In genomic region chr12:45518516-45519235, GRCh38 we compare ENCODE assay signal across 10 cellular contexts.
DNase-seq lines count a peak whose midpoint lies in the region; ATAC-seq and TF ChIP-seq lines count a peak whose summit lies in the region.
"Had no signal": no experiment of that assay in that cellular context is flagged by ENCODE, and none has a peak within 500 bp of the region (broad histone marks: within the 10 kb centered on the region; RNA-seq: fewer than 3 reads in every experiment).

No MANE protein-coding gene starts in this region.

- POLR2A ChIA-PET in T-cell (lab: Charles Lee): interaction anchor here in 1 of 2 donors (0.7 kb wide), 1 partner anchor 209 kb away, joined by 3 read pairs; no protein-coding TSS in a partner anchor

- ATAC-seq in GM18511 (IDR thresholded peaks at IDR 0.05; ENCODE audit: unreplicated experiment) (peak; percentile 77), T-cell (replicated peaks in 1 of 4) (peak; percentile 94 to 99 (median 96)), GM19023 (IDR thresholded peaks at IDR 0.05; ENCODE audit: unreplicated experiment) (no peak)
- ATAC-seq: Panc1 had no signal

- H3K9me3 Mint-ChIP-seq in T-cell (peaks cover 0 to 12% (median 8%) of the 10 kb centered on the region in 3 donors), chondrocyte (ENCODE audit: low read depth) (peaks cover 5% of the 10 kb centered on the region)
- H3K9me3 Mint-ChIP-seq in activated naive CD4-positive, alpha-beta T cell treated with anti-CD3 and anti-CD28 coated beads, Interleukin-2, amount 10 ng/mL, durations not matched to agents 7 days and 5 days: peaks cover 10% of the 10 kb centered on the region

- TF ChIP-seq CTCF in chondrocyte (IDR thresholded peaks at IDR 0.05): no peak

- H3K36me3 Mint-ChIP-seq in T-cell (no peaks in the 10 kb centered on the region), chondrocyte (ENCODE audit: low read depth) (peaks cover 1% of the 10 kb centered on the region)
- no peaks in the 10 kb centered on the region for H3K36me3 Mint-ChIP-seq in activated naive CD4-positive, alpha-beta T cell treated with anti-CD3 and anti-CD28 coated beads, Interleukin-2, amount 10 ng/mL, durations not matched to agents 7 days and 5 days

- H3K27ac Mint-ChIP-seq in T-cell (peak overlapping the region; percentile 83 to 86), chondrocyte (ENCODE audit: unreplicated experiment) (no peak overlapping the region)
- H3K27ac Mint-ChIP-seq in activated naive CD4-positive, alpha-beta T cell treated with anti-CD3 and anti-CD28 coated beads, Interleukin-2, amount 10 ng/mL, durations not matched to agents 7 days and 5 days: peak overlapping the region; percentile 72

- H3K4me3 Mint-ChIP-seq in T-cell (peak overlapping the region in 1 of 3 donors; percentile 47), chondrocyte (ENCODE audit: unreplicated experiment) (no peak overlapping the region)
- H3K4me3 Mint-ChIP-seq in activated naive CD4-positive, alpha-beta T cell treated with anti-CD3 and anti-CD28 coated beads, Interleukin-2, amount 10 ng/mL, durations not matched to agents 7 days and 5 days: no peak overlapping the region

- DNase-seq in T-cell (peak in 33 of 34 experiments; percentile 9 to 71 (median 49)), kidney glomerular epithelial cell (lab: John Stamatoyannopoulos, UW) (no peak), chondrocyte (ENCODE audit: low spot score) (no peak), DMS79 treated with DMSO at 0.1 percent for 48 hours (lab: John Stamatoyannopoulos, UW) (no peak)
- peak; percentile 54 for DNase-seq in activated naive CD4-positive, alpha-beta T cell treated with anti-CD3 and anti-CD28 coated beads, Interleukin-2, amount 10 ng/mL, durations not matched to agents 7 days and 5 days
- DNase-seq in stimulated activated CD4-positive, alpha-beta T cell treated with anti-CD3 and anti-CD28 coated beads, Interleukin-4, amount 100 ng/mL, for 48 hours (ENCODE audit: low read depth in 2 of 2): peak; percentile 4 to 19
- DNase-seq: trophoblast cell had no signal

- peaks cover 14 to 18% (median 17%) of the 10 kb centered on the region in 3 donors for H3K4me1 Mint-ChIP-seq in T-cell
- H3K4me1 Mint-ChIP-seq in activated naive CD4-positive, alpha-beta T cell treated with anti-CD3 and anti-CD28 coated beads, Interleukin-2, amount 10 ng/mL, durations not matched to agents 7 days and 5 days: peaks cover 12% of the 10 kb centered on the region
- no peaks in the 10 kb centered on the region for H3K4me1 Mint-ChIP-seq in chondrocyte (ENCODE audit: low read depth)

- CTCF ChIA-PET in T-cell (lab: Charles Lee): interaction anchor here in 1 of 2 donors (0.6 to 1.5 kb wide), 3 partner anchors 26 to 227 kb away, joined by 3 to 7 read pairs (median 4); no protein-coding TSS in a partner anchor
- CTCF ChIA-PET in activated naive CD4-positive, alpha-beta T cell treated with anti-CD3 and anti-CD28 coated beads, Interleukin-2, amount 10 ng/mL, durations not matched to agents 7 days and 5 days (lab: Charles Lee): no interaction called here

- H3K27me3 Mint-ChIP-seq in T-cell (no peaks in the 10 kb centered on the region), chondrocyte (ENCODE audit: low read depth) (peaks cover 6% of the 10 kb centered on the region)
- H3K27me3 Mint-ChIP-seq in activated naive CD4-positive, alpha-beta T cell treated with anti-CD3 and anti-CD28 coated beads, Interleukin-2, amount 10 ng/mL, durations not matched to agents 7 days and 5 days: no peaks in the 10 kb centered on the region

Comparison
In these comparisons a context has a peak if more than half of its experiments do, and no peak if none do; other contexts are left out.
1. DNase-seq: peak in T-cell (33 of 34), activated naive CD4-positive, alpha-beta T cell treated with anti-CD3 and anti-CD28 coated beads, Interleukin-2, amount 10 ng/mL, durations not matched to agents 7 days and 5 days (single experiment) and stimulated activated CD4-positive, alpha-beta T cell treated with anti-CD3 and anti-CD28 coated beads, Interleukin-4, amount 100 ng/mL, for 48 hours (2 of 2); none in kidney glomerular epithelial cell (single experiment), chondrocyte (single experiment) and DMS79 treated with DMSO at 0.1 percent for 48 hours (single experiment).